In genomic region chr7:7971308-7972040, GRCh38 we compare ENCODE assay signal across 11 cellular contexts. TPM values are rescaled to one million over a fixed set of nuclear protein-coding genes. Genes with fewer than 3 reads are reported as not detected.
DNase-seq lines count a peak whose midpoint lies in the region; ATAC-seq and TF ChIP-seq lines count a peak whose summit lies in the region.
"Had no signal": no experiment of that assay in that cellular context is flagged by ENCODE, and none has a peak within 500 bp of the region (broad histone marks: within the 10 kb centered on the region; RNA-seq: fewer than 3 reads in every experiment).

No MANE protein-coding gene starts in this region.

- no peak overlapping the region for H3K4ac ChIP-seq in neuronal stem cell (ENCODE audit: low read length)

- no peak overlapping the region for H3K27ac Mint-ChIP-seq in CD8-positive, alpha-beta memory T cell
- H3K27ac Mint-ChIP-seq: natural killer cell had no signal

- peak overlapping the region; percentile 64 for H3K4me2 ChIP-seq in neuronal stem cell (ENCODE audit: insufficient read depth, low read length, poor library complexity, severe bottlenecking)

- H3K4me3 ChIP-seq in CD8-positive, alpha-beta memory T cell (ENCODE audit: low read length) = peak overlapping the region; percentile 88
- H3K4me3 ChIP-seq in dorsolateral prefrontal cortex (peak overlapping the region; percentile 37 to 100 (median 88)), neuronal stem cell (ENCODE audit: low read length in 2 of 2) (peak overlapping the region in 1 of 2 donors; percentile 88)

- no peak overlapping the region for H3K27ac ChIP-seq in CD8-positive, alpha-beta memory T cell (ENCODE audit: low read depth, low read length)
- H3K27ac ChIP-seq in KOPT-K1 (ENCODE audit: low read depth, low read length, poor library complexity, severe bottlenecking) (peak overlapping the region; percentile 86), dorsolateral prefrontal cortex (peak overlapping the region in 51 of 59 donors; percentile 1 to 100 (median 75)), neuronal stem cell (replicated peaks; ENCODE audit: low read length) (no peak overlapping the region)

- H4K91ac ChIP-seq in neuronal stem cell (ENCODE audit: low read depth, low read length, poor library complexity) = no peak overlapping the region

- intact Hi-C loops in dorsolateral prefrontal cortex (cut with DNase I) = loop anchor here (5.0 kb wide), 2 partner anchors 216 to 329 kb away; partner anchors contain the start of gene UMAD1 (in 1 of the 2)

- peaks cover 57% of the 10 kb centered on the region for H3K4me1 ChIP-seq in CD8-positive, alpha-beta memory T cell (ENCODE audit: insufficient read depth, low read length)
- peaks cover 0 to 21% of the 10 kb centered on the region in 2 donors for H3K4me1 ChIP-seq in neuronal stem cell (ENCODE audit: control insufficient read depth in 2 of 2, insufficient read depth in 1 of 2, low read depth in 1 of 2, low read length in 2 of 2)

- no peak overlapping the region for H2BK15ac ChIP-seq in neuronal stem cell (ENCODE audit: low read length)

- no peak overlapping the region for H3K9ac ChIP-seq in neuronal stem cell (ENCODE audit: low read depth, low read length, poor library complexity)

- no peak overlapping the region for H2AK5ac ChIP-seq in neuronal stem cell (ENCODE audit: low read depth, low read length)

- ATAC-seq in GM21515 (IDR thresholded peaks at IDR 0.05; ENCODE audit: unreplicated experiment) = no peak
- ATAC-seq: natural killer cell had no signal

- no peak overlapping the region for H4K8ac ChIP-seq in neuronal stem cell (ENCODE audit: low read depth, low read length)

- no peaks in the 10 kb centered on the region for H3K27me3 Mint-ChIP-seq in CD8-positive, alpha-beta memory T cell

- H3K36me3 ChIP-seq in CD8-positive, alpha-beta memory T cell (ENCODE audit: insufficient read depth, low read length) = no peaks in the 10 kb centered on the region
- H3K36me3 ChIP-seq in KOPT-K1 (ENCODE audit: insufficient read depth, low read length) (no peaks in the 10 kb centered on the region), neuronal stem cell (replicated peaks in 1 of 2; ENCODE audit: control insufficient read depth in 2 of 2, insufficient read depth in 2 of 2, low read length in 2 of 2) (no peaks in the 10 kb centered on the region)

- WGBS in neuronal stem cell (ENCODE audit: extremely low coverage in 2 of 2, insufficient read length in 2 of 2, insufficient replicate concordance in 1 of 2), 2 donors = no CpG with 5 or more reads among the region's 9 CpGs

- H2BK12ac ChIP-seq in neuronal stem cell (ENCODE audit: low read length) = no peak overlapping the region

- H2AFZ ChIP-seq in neuronal stem cell (ENCODE audit: low read length) = no peak overlapping the region

- H3K23ac ChIP-seq in neuronal stem cell (ENCODE audit: low read depth, low read length, poor library complexity) = no peak overlapping the region

- CTCF ChIA-PET in CD8-positive, alpha-beta memory T cell (lab: Charles Lee) = interaction anchor here (1.2 to 1.8 kb wide), 5 partner anchors 11 to 290 kb away, joined by 3 to 13 read pairs (median 8); no protein-coding TSS in a partner anchor

- H3K14ac ChIP-seq in neuronal stem cell (ENCODE audit: low read length) = no peak overlapping the region

- no peak for DNase-seq in CD8-positive, alpha-beta memory T cell
- no peak for DNase-seq in dorsolateral prefrontal cortex
- DNase-seq in neuronal stem cell (ENCODE audit: low spot score) = no peak
- no peak for DNase-seq in activated T-cell treated with anti-CD3 and anti-CD28 coated beads, Interleukin-2, amount 50 U/mL, for 48 hours
- DNase-seq in activated gamma-delta T cell treated with Interleukin-2 at 50 U/mL for 16 hours = no peak
- DNase-seq in NCI-H1930 (lab: John Stamatoyannopoulos, UW) = no peak
- DNase-seq: natural killer cell, NCI-H2107, T1000 had no signal

- no peaks in the 10 kb centered on the region for H3K9me3 Mint-ChIP-seq in CD8-positive, alpha-beta memory T cell
- H3K9me3 Mint-ChIP-seq: natural killer cell had no signal

- H2BK5ac ChIP-seq in neuronal stem cell (ENCODE audit: low read length) = no peak overlapping the region

- no peaks in the 10 kb centered on the region for H3K9me3 ChIP-seq in CD8-positive, alpha-beta memory T cell (ENCODE audit: low read length)
- H3K9me3 ChIP-seq in KOPT-K1 (ENCODE audit: insufficient read depth, low read length, poor library complexity, severe bottlenecking) = no peaks in the 10 kb centered on the region
- no peaks in the 10 kb centered on the region for H3K9me3 ChIP-seq in neuronal stem cell (replicated peaks in 1 of 2; ENCODE audit: control insufficient read depth in 2 of 2, insufficient read depth in 1 of 2, low read depth in 1 of 2, low read length in 2 of 2)

- H3K36me3 Mint-ChIP-seq in CD8-positive, alpha-beta memory T cell = peaks cover 0 to 3% (median 2%) of the 10 kb centered on the region in 3 donors
- H3K36me3 Mint-ChIP-seq: natural killer cell had no signal

- H2BK120ac ChIP-seq in neuronal stem cell (ENCODE audit: low read depth, low read length) = no peak overlapping the region

- no peaks in the 10 kb centered on the region for H3K27me3 ChIP-seq in CD8-positive, alpha-beta memory T cell (ENCODE audit: insufficient read depth, low read length, poor library complexity, severe bottlenecking)
- H3K27me3 ChIP-seq in dorsolateral prefrontal cortex = no peaks in the 10 kb centered on the region
- H3K27me3 ChIP-seq in neuronal stem cell (ENCODE audit: control insufficient read depth in 3 of 3, insufficient read depth in 3 of 3, low read depth in 1 of 3, low read length in 3 of 3) = no peaks in the 10 kb centered on the region

- peaks cover 4% of the 10 kb centered on the region for H3K79me1 ChIP-seq in neuronal stem cell (ENCODE audit: low read depth, low read length)

- H3K4me1 Mint-ChIP-seq in CD8-positive, alpha-beta memory T cell = peaks cover 36 to 51% (median 46%) of the 10 kb centered on the region in 3 donors

- POLR2A ChIA-PET in CD8-positive, alpha-beta memory T cell (lab: Charles Lee) = interaction anchor here (3.2 to 4.2 kb wide), 2 partner anchors 205 to 330 kb away, joined by 16 to 36 read pairs; partner anchors contain the start of gene UMAD1

- no peak overlapping the region for H3K18ac ChIP-seq in neuronal stem cell (ENCODE audit: low read length)

- no peak overlapping the region for H3K4me3 Mint-ChIP-seq in CD8-positive, alpha-beta memory T cell
- H3K4me3 Mint-ChIP-seq: natural killer cell had no signal

- TF ChIP-seq CTCF in dorsolateral prefrontal cortex (IDR thresholded peaks at IDR 0.05 in 54 of 56, conservative IDR thresholded peaks at IDR 0.05 in 2 of 56; ENCODE audit: low read depth in 1 of 56, partially characterized antibody in 56 of 56) = no peak

RNA-seq across cellular contexts. Expression of gene GLCCI1, which starts 2.9 kb away (rescaled TPM):
- total RNA-seq in CD8-positive, alpha-beta memory T cell = 10 to 100 TPM in 1 of 2 experiments, 1 to 10 TPM in 1; 9.5 to 12.9 TPM
- 29.1 TPM for polyA plus RNA-seq in CD8-positive, alpha-beta memory T cell
- 100 to 1,000 TPM in 79 of 120 experiments, 10 to 100 TPM in 41; 61.6 to 198 (median 112) TPM for total RNA-seq in dorsolateral prefrontal cortex
- polyA plus RNA-seq in neuronal stem cell (2013, experiment 1 of 2) = 56.0 TPM
- 57.5 TPM for polyA plus RNA-seq in neuronal stem cell (2013, experiment 2 of 2)

Comparison
In these comparisons a context has a peak if more than half of its experiments do, and no peak if none do; other contexts are left out.
1. H3K27ac ChIP-seq: peak in KOPT-K1 (single experiment) and dorsolateral prefrontal cortex (51 of 59); none in CD8-positive, alpha-beta memory T cell (single experiment) and neuronal stem cell (single experiment).
2. RNA of gene GLCCI1, which starts 2.9 kb away (total RNA-seq): 61.6 to 198 TPM in dorsolateral prefrontal cortex; 9.5 to 12.9 TPM in CD8-positive, alpha-beta memory T cell; every median in the first group is over 4 times any median in the second.